8 cellular contexts compared by ENCODE assay signal in the genomic region with DNA sequence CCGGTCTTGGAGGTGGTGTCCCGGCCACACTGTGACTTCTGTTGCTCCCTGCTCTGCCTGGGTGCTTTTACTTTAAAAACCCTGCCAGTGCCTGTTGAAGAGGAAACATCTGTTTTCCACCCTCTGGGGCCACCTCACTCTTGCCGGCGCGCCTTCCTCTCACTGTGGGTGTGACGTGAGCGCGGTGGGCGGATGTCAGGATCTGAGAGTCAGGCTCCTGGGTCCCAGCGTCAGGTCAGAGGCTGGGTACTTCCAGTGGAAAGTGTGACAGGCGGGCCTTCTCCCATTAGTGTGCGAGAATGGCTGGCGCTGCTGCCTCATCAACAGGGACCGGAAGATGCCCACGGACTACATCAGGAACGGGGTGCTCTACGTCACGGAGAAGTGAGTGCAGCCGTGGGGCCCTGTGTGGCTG. TPM values are rescaled to one million over a fixed set of nuclear protein-coding genes. Genes with fewer than 3 reads are reported as not detected.
A peak's percentile ranks its signal among the peaks of the same experiment; 100 is the strongest.
DNase-seq lines count a peak whose midpoint lies in the region; ATAC-seq and TF ChIP-seq lines count a peak whose summit lies in the region.

No MANE protein-coding gene starts in this region.

- intact Hi-C loops in Right ventricle myocardium inferior (cut with DNase I) = no loop called here

- TF ChIP-seq CTCF in GM13977 (IDR thresholded peaks at IDR 0.05; ENCODE audit: extremely low read depth, insufficient read depth, missing control alignments) = no peak

- ATAC-seq in Right ventricle myocardium inferior (no peak), HG02852 (IDR thresholded peaks at IDR 0.05; ENCODE audit: unreplicated experiment) (no peak)

- in situ Hi-C loops in GM13977 (cut with MboI; ENCODE audit: low pct_unique_long_range_greater_than_20kb, low sequenced_read_pairs, unreplicated experiment) = no loop called here

- peak; percentile 80 for DNase-seq in GM13977 (ENCODE audit: low spot score)
- DNase-seq in activated CD8-positive, alpha-beta memory T cell treated with anti-CD3 and anti-CD28 coated beads for 24 hours = peak; percentile 93
- DNase-seq in Right ventricle myocardium inferior (ENCODE audit: missing footprints) = peak; percentile 91
- peak; percentile 88 to 98 (median 92) for DNase-seq in stimulated activated CD4-positive, alpha-beta T cell treated with anti-CD3 and anti-CD28 coated beads, TNF-alpha, amount 100 ng/mL, for 24 hours (ENCODE audit: low read depth in 3 of 3)
- no peak for DNase-seq in cerebellar nuclear complex (lab: John Stamatoyannopoulos, UW)
- DNase-seq in NCI-H524 treated with DMSO at 0.1 percent for 48 hours (lab: John Stamatoyannopoulos, UW) = no peak
- no peak for DNase-seq in HUDEP-2 (lab: John Stamatoyannopoulos, UW; ENCODE audit: unreplicated experiment in 76 of 76)

RNA-seq across cellular contexts. Expression of gene GRAMD4, which starts 54.2 kb away (rescaled TPM):
- total RNA-seq in Right ventricle myocardium inferior = 80.0 TPM

Comparison
In these comparisons a context has a peak if more than half of its experiments do, and no peak if none do; other contexts are left out.
1. DNase-seq: peak in GM13977 (single experiment), activated CD8-positive, alpha-beta memory T cell treated with anti-CD3 and anti-CD28 coated beads for 24 hours (single experiment), Right ventricle myocardium inferior (single experiment) and stimulated activated CD4-positive, alpha-beta T cell treated with anti-CD3 and anti-CD28 coated beads, TNF-alpha, amount 100 ng/mL, for 24 hours (3 of 3); none in cerebellar nuclear complex (0 of 2), NCI-H524 treated with DMSO at 0.1 percent for 48 hours (single experiment) and HUDEP-2 (0 of 76).